Comparison of ENCODE assay signal across 9 cellular contexts in genomic region chr18:58670561-58671121, GRCh38. TPM values are rescaled to one million over a fixed set of nuclear protein-coding genes. Genes with fewer than 3 reads are reported as not detected.
DNase-seq lines count a peak whose midpoint lies in the region; ATAC-seq, FAIRE-seq and TF ChIP-seq lines count a peak whose summit lies in the region.
"Had no signal": no experiment of that assay in that cellular context is flagged by ENCODE, and none has a peak within 500 bp of the region (broad histone marks: within the 10 kb centered on the region; RNA-seq: fewer than 3 reads in every experiment).

No MANE protein-coding gene starts in this region.

- DNase-seq in DMS79 treated with DMSO at 0.1 percent for 48 hours (lab: John Stamatoyannopoulos, UW) (peak; percentile 47), LNCaP clone FGC (ENCODE audit: low read depth) (no peak), adrenal gland (no peak), HepG2 (ENCODE audit: low spot score) (no peak), tibial nerve (ENCODE audit: low spot score in 2 of 2) (peak in 1 of 2 donors; percentile 20), SK-N-DZ (ENCODE audit: low spot score) (no peak), D341Med (ENCODE audit: low spot score) (no peak)

- H3K9me3 ChIP-seq in adrenal gland (replicated peaks in 1 of 3) (no peaks in the 10 kb centered on the region), HepG2 (ENCODE audit: low read length) (no peaks in the 10 kb centered on the region), tibial nerve (no peaks in the 10 kb centered on the region)

- TF ChIP-seq CTCF in LNCaP clone FGC (IDR thresholded peaks at IDR 0.05; ENCODE audit: control insufficient read depth, extremely low read depth, insufficient read depth) (no peak), adrenal gland (IDR thresholded peaks at IDR 0.05) (no peak), HepG2 (CRISPR knock-in tag; IDR thresholded peaks at IDR 0.05) (no peak), tibial nerve (IDR thresholded peaks at IDR 0.05) (no peak)

- peak overlapping the region; percentile 78 for H3K9ac ChIP-seq in HepG2 (ENCODE audit: insufficient read depth, low read depth, low read length)

- TSS peak; percentile 83 for BruUV-seq in HepG2 (replicated peaks; lab: Mats Ljungman, UMichigan)

- no peak for FAIRE-seq in HepG2 (lab: Jason Lieb, UNC)
- FAIRE-seq: TTC549 had no signal

- peaks cover 39% of the 10 kb centered on the region for H3K79me2 ChIP-seq in HepG2 (ENCODE audit: insufficient read depth, low read length)

- TF ChIP-seq POLR2A in adrenal gland (IDR thresholded peaks at IDR 0.05) = no peak
- TF ChIP-seq POLR2A in HepG2 (IDR thresholded peaks at IDR 0.05; ENCODE audit: insufficient read depth in 1 of 2, low read depth in 2 of 2, low read length in 2 of 2) = no peak
- no peak for TF ChIP-seq POLR2A in tibial nerve (IDR thresholded peaks at IDR 0.05)

- H3K4me2 ChIP-seq in HepG2 (ENCODE audit: low read depth, low read length) = peak overlapping the region; percentile 84

- peak overlapping the region; percentile 88 for H3K4me3 ChIP-seq in LNCaP clone FGC (ENCODE audit: low read depth, low read length)
- peak overlapping the region in 2 of 4 donors; percentile 71 to 98 for H3K4me3 ChIP-seq in adrenal gland
- peak overlapping the region; percentile 90 to 94 (median 90) for H3K4me3 ChIP-seq in HepG2 (replicated peaks in 1 of 3; ENCODE audit: insufficient read depth in 1 of 3, low read depth in 2 of 3, low read length in 3 of 3)
- peak overlapping the region; percentile 60 to 98 (median 82) for H3K4me3 ChIP-seq in tibial nerve

- peak; percentile 72 for ATAC-seq in HepG2
- no peak for ATAC-seq in HG03457 (IDR thresholded peaks at IDR 0.05; ENCODE audit: unreplicated experiment)

- intact Hi-C loops in adrenal gland (cut with DNase I) = loop anchor here (5.0 to 10.0 kb wide), 2 partner anchors 97 to 136 kb away; no protein-coding TSS in a partner anchor
- intact Hi-C loops in HepG2 (cut with micrococcal nuclease; ENCODE audit: unreplicated experiment) = loop anchor here (1.0 to 5.0 kb wide), 4 partner anchors 66 to 268 kb away; no protein-coding TSS in a partner anchor

- no peak for TF ChIP-seq RAD21 in HepG2 (CRISPR knock-in tag; IDR thresholded peaks at IDR 0.05)

- CTCF ChIA-PET in HepG2 (lab: Yijun Ruan, JAX; ENCODE audit: low intra/inter-chr PET ratio, low total read pairs) = no interaction called here

- no peak overlapping the region for H2AFZ ChIP-seq in HepG2 (ENCODE audit: low read length)

- TF ChIP-seq EP300 in HepG2 (IDR thresholded peaks at IDR 0.05; ENCODE audit: low read depth in 2 of 2, low read length in 2 of 2) (no peak), HepG2 (CRISPR knock-in tag; IDR thresholded peaks at IDR 0.05; ENCODE audit: borderline replicate concordance) (no peak), tibial nerve (IDR thresholded peaks at IDR 0.05) (no peak)

- POLR2A ChIA-PET in HepG2 (lab: Yijun Ruan, JAX) = interaction anchor here (0.7 to 2.0 kb wide), 12 partner anchors 14 to 471 kb away, joined by 3 to 6 read pairs (median 4); no protein-coding TSS in a partner anchor

- H3K4me1 ChIP-seq in adrenal gland (replicated peaks in 1 of 2) (peaks cover 5 to 11% of the 10 kb centered on the region in 2 donors), HepG2 (ENCODE audit: insufficient read depth, low read length) (peaks cover 60% of the 10 kb centered on the region), tibial nerve (peaks cover 0 to 23% (median 10%) of the 10 kb centered on the region in 4 donors)

- 5 to 10% (median 7%) methylated on average over 14 to 25 of the region's 25 CpGs for WGBS in adrenal gland, 4 donors
- WGBS in HepG2 (ENCODE audit: low lambda C conversion rate) = 34% methylated on average over 16 of the region's 25 CpGs
- WGBS in tibial nerve, 2 donors = 12 to 14% methylated on average over 16 to 25 of the region's 25 CpGs

- H3K36me3 ChIP-seq in adrenal gland (replicated peaks in 1 of 2) = no peaks in the 10 kb centered on the region
- H3K36me3 ChIP-seq in HepG2 (replicated peaks in 1 of 2; ENCODE audit: control insufficient read depth in 1 of 2, insufficient read depth in 2 of 2, low read length in 2 of 2) = 0 out of 5 replicates have a peak, but pooled peaks cover 0 to 1% of the 10 kb centered on the region in 2 experiments
- no peaks in the 10 kb centered on the region for H3K36me3 ChIP-seq in tibial nerve

- H3K27ac ChIP-seq in adrenal gland (peak overlapping the region in 3 of 5 donors; percentile 94 to 99 (median 97)), HepG2 (ENCODE audit: extremely low read length, insufficient read depth, low read length) (peak overlapping the region; percentile 86), tibial nerve (peak overlapping the region; percentile 44 to 98 (median 80))

- in situ Hi-C loops in HepG2 (cut with HindIII; ENCODE audit: extremely low pct_ligation_motif_present, low pct_unique_long_range_greater_than_20kb) = loop anchor here (25.0 kb wide), 1 partner anchor 658 kb away; no protein-coding TSS in a partner anchor

- H3K27me3 ChIP-seq in adrenal gland = no peaks in the 10 kb centered on the region
- H3K27me3 ChIP-seq in HepG2 (ENCODE audit: control insufficient read depth in 1 of 2, insufficient read depth in 2 of 2, low read length in 2 of 2) = no peaks in the 10 kb centered on the region; a peak in 1 of 5 replicates
- no peaks in the 10 kb centered on the region for H3K27me3 ChIP-seq in tibial nerve

- peaks cover 10% of the 10 kb centered on the region for H4K20me1 ChIP-seq in HepG2 (ENCODE audit: insufficient read depth, low read length)

TF ChIP-seq in HepG2, 621 proteins besides CTCF, POLR2A, EP300 and RAD21 (continues in another document):
- TF ChIP-seq GFI1 (CRISPR knock-in tag; IDR thresholded peaks at IDR 0.05; ENCODE audit: borderline replicate concordance) (no peak), LCORL (IDR thresholded peaks at IDR 0.05) (no peak), LCORL (CRISPR knock-in tag; IDR thresholded peaks at IDR 0.05) (0 out of 2 replicates have a peak, but pooled peaks have one; percentile 3)

RNA-seq across cellular contexts. Expression of gene MALT1, which starts 0.6 kb away (rescaled TPM):
- total RNA-seq in adrenal gland (10 to 100 TPM in 3 of 8 donors, 1 to 10 TPM in 5; 6.7 to 19.2 (median 9.7) TPM), HepG2 (2016; rRNA removed; fragmentation: Illumina TruSeq; extraction: Trizol) (43.9 and 58.3 TPM in 2 replicates), tibial nerve (10 to 100 TPM; 17.7 to 26.0 (median 19.3) TPM)
- polyA plus RNA-seq in adrenal gland (1 to 10 TPM; 4.2 to 8.0 (median 4.8) TPM), HepG2 (2011; rRNA removed) (58.7 and 89.0 TPM in 2 replicates)
- 12.6 and 16.9 TPM in 2 replicates for total RNA-seq in HepG2 (2016; cell fraction: cytosol; rRNA removed; fragmentation: Illumina TruSeq; extraction: Trizol; ENCODE audit: low read depth)
- total RNA-seq in HepG2 (2016; cell fraction: insoluble cytoplasmic fraction; rRNA removed; fragmentation: Illumina TruSeq; extraction: Trizol) = 42.4 and 58.8 TPM in 2 replicates
- 24.9 and 27.8 TPM in 2 replicates for total RNA-seq in HepG2 (2016; cell fraction: membrane; rRNA removed; fragmentation: Illumina TruSeq; extraction: Trizol)
- total RNA-seq in HepG2 (2016; cell fraction: nucleus; rRNA removed; fragmentation: Illumina TruSeq; extraction: Trizol) = 42.9 and 45.6 TPM in 2 replicates
- polyA plus RNA-seq in HepG2 (2011; cell fraction: cytosol; rRNA removed) = 25.9 and 33.0 TPM in 2 replicates
- 93.3 and 107 TPM in 2 replicates for polyA plus RNA-seq in HepG2 (2011; cell fraction: nucleus; rRNA removed)
- polyA plus RNA-seq in HepG2 (2012) = 35.2 and 39.1 TPM in 2 replicates
- polyA plus RNA-seq in HepG2 (2016; cell fraction: cytosol; fragmentation: Illumina TruSeq; extraction: Trizol; ENCODE audit: low read depth) = 4.8 and 5.1 TPM in 2 replicates
- polyA plus RNA-seq in HepG2 (2016; cell fraction: insoluble cytoplasmic fraction; fragmentation: Illumina TruSeq; extraction: Trizol; ENCODE audit: low read depth) = 31.6 and 31.8 TPM in 2 replicates
- polyA plus RNA-seq in HepG2 (2016; cell fraction: membrane; fragmentation: Illumina TruSeq; extraction: Trizol; ENCODE audit: low read depth) = 8.4 and 9.1 TPM in 2 replicates
- polyA plus RNA-seq in HepG2 (2016; cell fraction: nucleus; fragmentation: Illumina TruSeq; extraction: Trizol; ENCODE audit: insufficient read depth, low read depth) = 36.3 and 37.2 TPM in 2 replicates
- 20.1 and 50.7 TPM in 2 replicates for polyA minus RNA-seq in HepG2 (2011; rRNA and poly(A)+ RNA removed; ENCODE audit: low replicate concordance)
- 50.6 and 52.2 TPM in 2 replicates for polyA minus RNA-seq in HepG2 (2011; cell fraction: cytosol; rRNA and poly(A)+ RNA removed)
- polyA minus RNA-seq in HepG2 (2011; cell fraction: nucleus; rRNA and poly(A)+ RNA removed) = 154 and 172 TPM in 2 replicates
- polyA plus RNA-seq in SK-N-DZ (2014; cell fraction: cytosol; rRNA removed) = 12.8 and 15.4 TPM in 2 replicates
- polyA plus RNA-seq in SK-N-DZ (2014; cell fraction: nucleus; rRNA removed) = 18.0 and 19.4 TPM in 2 replicates

RNA-seq across cellular contexts. Expression of gene ALPK2, which starts 41.8 kb away (rescaled TPM):
- total RNA-seq in adrenal gland (under 1 TPM in 1 of 8 donors, not detected in 7; 0.07 TPM), HepG2 (2016; rRNA removed; fragmentation: Illumina TruSeq; extraction: Trizol) (0.21 and 0.31 TPM in 2 replicates), tibial nerve (under 1 TPM in 1 of 4 donors, not detected in 3; under 0.01 TPM)
- polyA plus RNA-seq in adrenal gland (under 1 TPM in 2 of 3 donors, not detected in 1; under 0.01 to 0.08 TPM), HepG2 (2011; rRNA removed) (2.4 and 3.9 TPM in 2 replicates)
- 0.09 and 0.10 TPM in 2 replicates for total RNA-seq in HepG2 (2016; cell fraction: cytosol; rRNA removed; fragmentation: Illumina TruSeq; extraction: Trizol; ENCODE audit: low read depth)
- total RNA-seq in HepG2 (2016; cell fraction: insoluble cytoplasmic fraction; rRNA removed; fragmentation: Illumina TruSeq; extraction: Trizol) = 0.21 and 0.24 TPM in 2 replicates
- total RNA-seq in HepG2 (2016; cell fraction: membrane; rRNA removed; fragmentation: Illumina TruSeq; extraction: Trizol) = 0.06 and 0.07 TPM in 2 replicates
- total RNA-seq in HepG2 (2016; cell fraction: nucleus; rRNA removed; fragmentation: Illumina TruSeq; extraction: Trizol) = 0.75 and 1.1 TPM in 2 replicates
- 1.0 and 1.5 TPM in 2 replicates for polyA plus RNA-seq in HepG2 (2011; cell fraction: cytosol; rRNA removed)
- 9.1 and 12.8 TPM in 2 replicates for polyA plus RNA-seq in HepG2 (2011; cell fraction: nucleus; rRNA removed)
- polyA plus RNA-seq in HepG2 (2012) = 5.6 and 9.2 TPM in 2 replicates
- 0.05 and 0.07 TPM in 2 replicates for polyA plus RNA-seq in HepG2 (2016; cell fraction: cytosol; fragmentation: Illumina TruSeq; extraction: Trizol; ENCODE audit: low read depth)
- 0.13 and 0.22 TPM in 2 replicates for polyA plus RNA-seq in HepG2 (2016; cell fraction: insoluble cytoplasmic fraction; fragmentation: Illumina TruSeq; extraction: Trizol; ENCODE audit: low read depth)
- 0.09 and 0.14 TPM in 2 replicates for polyA plus RNA-seq in HepG2 (2016; cell fraction: membrane; fragmentation: Illumina TruSeq; extraction: Trizol; ENCODE audit: low read depth)
- 0.51 and 1.2 TPM in 2 replicates for polyA plus RNA-seq in HepG2 (2016; cell fraction: nucleus; fragmentation: Illumina TruSeq; extraction: Trizol; ENCODE audit: insufficient read depth, low read depth)
- 0.21 and 2.9 TPM in 2 replicates for polyA minus RNA-seq in HepG2 (2011; rRNA and poly(A)+ RNA removed; ENCODE audit: low replicate concordance)
- polyA minus RNA-seq in HepG2 (2011; cell fraction: cytosol; rRNA and poly(A)+ RNA removed) = 1.4 and 2.6 TPM in 2 replicates
- polyA minus RNA-seq in HepG2 (2011; cell fraction: nucleus; rRNA and poly(A)+ RNA removed) = 24.1 and 33.8 TPM in 2 replicates
- 1.8 and 2.7 TPM in 2 replicates for polyA plus RNA-seq in SK-N-DZ (2014; cell fraction: cytosol; rRNA removed)
- 3.2 and 5.6 TPM in 2 replicates for polyA plus RNA-seq in SK-N-DZ (2014; cell fraction: nucleus; rRNA removed)
